Comparison of ENCODE assay signal across 4 cellular contexts in the genomic region with DNA sequence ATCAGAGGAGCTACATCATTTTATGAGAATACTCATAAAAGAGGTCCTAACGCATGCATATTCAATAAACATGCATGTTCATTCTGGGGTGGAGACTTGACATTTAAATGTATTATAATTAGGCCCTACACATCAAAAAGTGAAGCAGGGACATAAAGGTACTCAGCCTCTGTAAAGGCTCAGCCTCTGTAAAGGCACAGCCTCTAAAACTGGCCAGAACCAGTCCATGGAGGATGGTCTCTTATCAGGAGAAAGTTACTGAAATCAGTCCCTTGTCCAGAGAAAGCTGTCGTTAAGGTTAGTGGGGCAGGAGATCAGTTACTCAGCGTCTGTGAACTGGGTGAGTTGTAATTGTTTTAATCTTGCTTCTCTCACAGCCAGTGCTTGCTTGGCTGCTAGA. TPM values are rescaled to one million over a fixed set of nuclear protein-coding genes. Genes with fewer than 3 reads are reported as not detected.
"Had no signal": no experiment of that assay in that cellular context is flagged by ENCODE, and none has a peak within 500 bp of the region (broad histone marks: within the 10 kb centered on the region; RNA-seq: fewer than 3 reads in every experiment).

No MANE protein-coding gene starts in this region.

RNA-seq across cellular contexts. Expression of gene VPREB1, which starts 19.2 kb away (rescaled TPM):
- total RNA-seq: HepG2, HT-29, HT1080, IMR-90 had no signal
- polyA plus RNA-seq: HepG2, IMR-90 had no signal
